Comparison of ENCODE assay signal across 7 cellular contexts in genomic region chr4:55395218-55395528, GRCh38. TPM values are rescaled to one million over a fixed set of nuclear protein-coding genes. Genes with fewer than 3 reads are reported as not detected.
DNase-seq lines count a peak whose midpoint lies in the region; ATAC-seq and TF ChIP-seq lines count a peak whose summit lies in the region.

No MANE protein-coding gene starts in this region.

- no peaks in the 10 kb centered on the region for H3K27me3 ChIP-seq in esophagus squamous epithelium

- CTCF ChIA-PET in OCI-LY7 (lab: Charles Lee; ENCODE audit: unreplicated experiment): interaction anchor here (0.5 to 1.0 kb wide), 2 partner anchors 50 to 151 kb away, joined by 3 read pairs; no protein-coding TSS in a partner anchor

- BruUV-seq in OCI-LY7 (replicated peaks; lab: Mats Ljungman, UMichigan): TSS peak; percentile 93

- intact Hi-C loops in OCI-LY7 (cut with micrococcal nuclease; ENCODE audit: unreplicated experiment) (loop anchor here (1.0 to 10.0 kb wide), 4 partner anchors 49 to 1040 kb away; partner anchors contain the start of genes PAICS, PPAT and SRD5A3), esophagus squamous epithelium (cut with DNase I) (loop anchor here (5.0 kb wide), 1 partner anchor 48 kb away; the partner anchor contains the start of gene SRD5A3)

- no peaks in the 10 kb centered on the region for H3K9me2 ChIP-seq in OCI-LY7 (ENCODE audit: insufficient read depth, low read length)

- peaks cover 27% of the 10 kb centered on the region for H4K20me1 ChIP-seq in OCI-LY7 (ENCODE audit: insufficient read depth, low read length)

- H3K4me3 ChIP-seq in OCI-LY7 (ENCODE audit: low read depth, low read length, poor library complexity, severe bottlenecking) (peak overlapping the region; percentile 99), esophagus squamous epithelium (peak overlapping the region; percentile 75 to 99 (median 96)), skeletal muscle cell (ENCODE audit: low read depth, low read length) (peak overlapping the region; percentile 73)

- 0 to 2% methylated on average over 4 of the region's 4 CpGs for WGBS in esophagus squamous epithelium, 2 donors

- peak overlapping the region; percentile 92 for H2AFZ ChIP-seq in OCI-LY7 (ENCODE audit: low read length)

- POLR2A ChIA-PET in OCI-LY7 (lab: Charles Lee): interaction anchor here (1.0 to 3.4 kb wide), 17 partner anchors 9 to 1040 kb away, joined by 3 to 25 read pairs (median 4); partner anchors contain the start of genes CLOCK, PPAT and SRD5A3

- peak overlapping the region; percentile 97 for H3K4me2 ChIP-seq in OCI-LY7 (ENCODE audit: low read length)

- H3K4me1 ChIP-seq in OCI-LY7 (ENCODE audit: insufficient read depth, low read length, poor library complexity, severe bottlenecking) (peaks cover 37% of the 10 kb centered on the region), esophagus squamous epithelium (peaks cover 14 to 36% (median 18%) of the 10 kb centered on the region in 3 donors)

- peak; percentile 0 for ATAC-seq in GM21423 (IDR thresholded peaks at IDR 0.05; ENCODE audit: unreplicated experiment)

- H3K36me3 ChIP-seq in OCI-LY7 (ENCODE audit: insufficient read depth, low read length) (peaks cover 34% of the 10 kb centered on the region), esophagus squamous epithelium (no peaks in the 10 kb centered on the region)

- H3K27ac ChIP-seq in OCI-LY7 (ENCODE audit: low read depth, low read length, poor library complexity, severe bottlenecking): peak overlapping the region; percentile 81
- peak overlapping the region; percentile 96 to 100 (median 100) for H3K27ac ChIP-seq in esophagus squamous epithelium

- TF ChIP-seq CTCF in OCI-LY7 (conservative IDR thresholded peaks at IDR 0.05; ENCODE audit: low read length) (peak; percentile 46; the same call in 1 of the 2 replicates), esophagus squamous epithelium (IDR thresholded peaks at IDR 0.05) (peak in 2 of 6 experiments; percentile 4 to 37)

- DNase-seq in OCI-LY7 (ENCODE audit: low spot score) (no peak), esophagus squamous epithelium (lab: John Stamatoyannopoulos, UW) (no peak), skeletal muscle cell (ENCODE audit: low read depth) (no peak), NCI-H1436 (lab: John Stamatoyannopoulos, UW) (no peak), DMS53 treated with DMSO at 0.1 percent for 48 hours (lab: John Stamatoyannopoulos, UW; ENCODE audit: unreplicated experiment) (no peak)
- no peak for DNase-seq in NK-92 treated with Interleukin-12 subunit alpha and Interleukin-12 subunit beta, amount 100 ng/mL, for 24 hours (lab: John Stamatoyannopoulos, UW)

- H3K9me3 ChIP-seq in OCI-LY7 (ENCODE audit: low read length) (no peaks in the 10 kb centered on the region), esophagus squamous epithelium (no peaks in the 10 kb centered on the region)

- TF ChIP-seq POLR2A in esophagus squamous epithelium (IDR thresholded peaks at IDR 0.05): no peak

- H3K79me2 ChIP-seq in OCI-LY7 (ENCODE audit: insufficient read depth, low read depth, low read length): peaks cover 41% of the 10 kb centered on the region

RNA-seq across cellular contexts. Expression of gene TMEM165, which starts 0.6 kb away (rescaled TPM):
- 67.1 and 70.8 TPM in 2 replicates for total RNA-seq in OCI-LY7 (2014; rRNA removed; shearing (Covaris generic))
- 86.1 and 94.0 TPM in 2 replicates for total RNA-seq in OCI-LY7 (2022)
- 100 to 1,000 TPM; 136 to 276 (median 179) TPM for total RNA-seq in esophagus squamous epithelium

RNA-seq across cellular contexts. Expression of gene SRD5A3, which starts 49.1 kb away (rescaled TPM):
- 3.9 and 5.9 TPM in 2 replicates for total RNA-seq in OCI-LY7 (2014; rRNA removed; shearing (Covaris generic))
- 11.4 and 15.3 TPM in 2 replicates for total RNA-seq in OCI-LY7 (2022)
- 10 to 100 TPM in 3 of 4 donors, 1 to 10 TPM in 1; 9.9 to 28.1 (median 18.4) TPM for total RNA-seq in esophagus squamous epithelium
